In genomic region chr13:49082653-49083536, GRCh38 we compare ENCODE assay signal across 10 cellular contexts.
DNase-seq lines count a peak whose midpoint lies in the region; ATAC-seq, FAIRE-seq and TF ChIP-seq lines count a peak whose summit lies in the region.
"Had no signal": no experiment of that assay in that cellular context is flagged by ENCODE, and none has a peak within 500 bp of the region (broad histone marks: within the 10 kb centered on the region; RNA-seq: fewer than 3 reads in every experiment).

No MANE protein-coding gene starts in this region.

- CTCF ChIA-PET in H1 (lab: Charles Lee; ENCODE audit: partially characterized antibody): interaction anchor here (0.6 kb wide), 1 partner anchor 32 kb away, joined by 3 read pairs; no protein-coding TSS in a partner anchor

- no peak overlapping the region for H2AK5ac ChIP-seq in H1 (ENCODE audit: low read depth, low read length)

- no peak overlapping the region for H2AFZ ChIP-seq in H1 (ENCODE audit: low read length)

- no peak for TF ChIP-seq RAD21 in H1 (IDR thresholded peaks at IDR 0.05 in 1 of 2, conservative IDR thresholded peaks at IDR 0.05 in 1 of 2; ENCODE audit: low read depth in 2 of 2, low read length in 2 of 2)

- no peak overlapping the region for H3K4ac ChIP-seq in H1 (replicated peaks; ENCODE audit: insufficient read length, low read depth, low read length)

- peak; percentile 50 for DNase-seq in AG09309 (ENCODE audit: low read depth)
- DNase-seq in H1 (ENCODE audit: low read depth in 1 of 2, low spot score in 2 of 2): no peak
- DNase-seq in COR-L47 (lab: John Stamatoyannopoulos, UW): no peak
- no peak for DNase-seq in D341Med (ENCODE audit: low spot score)
- DNase-seq in upper lobe of left lung: no peak
- DNase-seq in stimulated activated CD4-positive, alpha-beta T cell treated with anti-CD3 and anti-CD28 coated beads, Interleukin-2, amount 100 ng/mL, for 48 hours: no peak
- DNase-seq: NCI-H2171 had no signal

- H3K4me1 ChIP-seq in H1 (replicated peaks in 1 of 4; ENCODE audit: control insufficient read depth in 3 of 4, insufficient read depth in 4 of 4, low read length in 3 of 4): no peaks in the 10 kb centered on the region
- peaks cover 0 to 6% (median 2%) of the 10 kb centered on the region in 4 donors for H3K4me1 ChIP-seq in upper lobe of left lung

- TF ChIP-seq EP300 in H1 (IDR thresholded peaks at IDR 0.05; ENCODE audit: borderline replicate concordance in 1 of 2, low read depth in 2 of 2, low read length in 2 of 2) (no peak), upper lobe of left lung (IDR thresholded peaks at IDR 0.05) (no peak)

- H3K23me2 ChIP-seq in H1 (ENCODE audit: low read depth, low read length): no peaks in the 10 kb centered on the region

- no peak overlapping the region for H3K56ac ChIP-seq in H1 (replicated peaks; ENCODE audit: insufficient read length, low read depth, low read length)

- no peaks in the 10 kb centered on the region for H3K27me3 ChIP-seq in H1 (replicated peaks in 1 of 4; ENCODE audit: control insufficient read depth in 3 of 4, extremely low read depth in 1 of 4, insufficient read depth in 3 of 4, low read length in 3 of 4)
- no peaks in the 10 kb centered on the region for H3K27me3 ChIP-seq in upper lobe of left lung
- H3K27me3 ChIP-seq: BLaER1 treated with 17β-estradiol and CSF1 and Interleukin-3, amounts not matched to agents 10 nM and 100 nM had no signal

- H3K79me2 ChIP-seq in H1 (ENCODE audit: control insufficient read depth in 1 of 2, insufficient read depth in 2 of 2, low read length in 2 of 2): no peaks in the 10 kb centered on the region

- H3K36me3 ChIP-seq in H1 (ENCODE audit: control insufficient read depth in 2 of 4, insufficient read depth in 4 of 4, low read length in 3 of 4): no peaks in the 10 kb centered on the region; a peak in 1 of 8 replicates
- H3K36me3 ChIP-seq in upper lobe of left lung: no peaks in the 10 kb centered on the region

- no peak overlapping the region for H4K8ac ChIP-seq in H1 (ENCODE audit: extremely low read depth, insufficient read depth, low read length)

- H2BK20ac ChIP-seq in H1 (ENCODE audit: low read length): no peak overlapping the region

- no peak overlapping the region for H2BK5ac ChIP-seq in H1 (ENCODE audit: low read depth, low read length)

- no peak overlapping the region for H2BK15ac ChIP-seq in H1 (ENCODE audit: low read length)

- 89% methylated on average over 4 of the region's 4 CpGs; no CpG with 5 or more reads in 1 of the 2 experiments for WGBS in H1 (ENCODE audit: extremely low coverage in 1 of 2, insufficient coverage in 1 of 2, insufficient read length in 1 of 2, insufficient replicate concordance in 2 of 2, low coverage in 1 of 2, low lambda C conversion rate in 2 of 2, missing lambda C conversion rate in 1 of 2), 2 experiments
- 91 to 93% methylated on average over 4 of the region's 4 CpGs for WGBS in upper lobe of left lung, 2 donors

- H4K5ac ChIP-seq in H1 (ENCODE audit: insufficient read length, low read depth, low read length): no peak overlapping the region

- no peak overlapping the region for H2BK12ac ChIP-seq in H1 (ENCODE audit: low read depth, low read length)

- POLR2A ChIA-PET in H1 (lab: Charles Lee; ENCODE audit: partially characterized antibody): no interaction called here

- H3K9me3 ChIP-seq in H1 (ENCODE audit: insufficient read depth in 2 of 2, low read depth in 1 of 2, low read length in 1 of 2) (no peaks in the 10 kb centered on the region), upper lobe of left lung (no peaks in the 10 kb centered on the region)
- H3K9me3 ChIP-seq: BLaER1 treated with 17β-estradiol and CSF1 and Interleukin-3, amounts not matched to agents 10 nM and 100 nM had no signal

- peak overlapping the region; percentile 22; the same call in 1 of the 2 replicates for H3K27ac ChIP-seq in H1 (ENCODE audit: low read depth, low read length)
- no peak overlapping the region for H3K27ac ChIP-seq in upper lobe of left lung
- H3K27ac ChIP-seq: BLaER1 treated with 17β-estradiol and CSF1 and Interleukin-3, amounts not matched to agents 10 nM and 100 nM had no signal

- H3K14ac ChIP-seq in H1 (ENCODE audit: insufficient read length): no peak overlapping the region

- no peak overlapping the region for H3K4me2 ChIP-seq in H1 (ENCODE audit: insufficient read depth in 1 of 2, low read depth in 2 of 2, low read length in 2 of 2)

- H3K4me3 ChIP-seq in AG09309 (ENCODE audit: control insufficient read depth, low read depth, low read length) (no peak overlapping the region), H1 (ENCODE audit: extremely low read depth in 1 of 4, insufficient read depth in 2 of 4, low read depth in 3 of 4, low read length in 4 of 4) (no peak overlapping the region), upper lobe of left lung (no peak overlapping the region)
- H3K4me3 ChIP-seq: BLaER1 treated with 17β-estradiol and CSF1 and Interleukin-3, amounts not matched to agents 10 nM and 100 nM had no signal

- no peak for FAIRE-seq in H1 (lab: Jason Lieb, UNC)

- no peaks in the 10 kb centered on the region; the same call in 1 of the 2 replicates for H3K79me1 ChIP-seq in H1 (ENCODE audit: low read depth, low read length)

- H4K20me1 ChIP-seq in H1 (replicated peaks in 1 of 2; ENCODE audit: control insufficient read depth in 1 of 2, insufficient read depth in 2 of 2, low read length in 2 of 2): no peaks in the 10 kb centered on the region
- H4K20me1 ChIP-seq: BLaER1 treated with 17β-estradiol and CSF1 and Interleukin-3, amounts not matched to agents 10 nM and 100 nM had no signal

- no peak overlapping the region for H4K91ac ChIP-seq in H1 (replicated peaks; ENCODE audit: insufficient read length, low read length)

- no peak overlapping the region for H2BK120ac ChIP-seq in H1 (replicated peaks; ENCODE audit: low read depth, low read length)

- H3K18ac ChIP-seq in H1 (ENCODE audit: extremely low read depth, low read length): no peak overlapping the region

- ATAC-seq in GM19438 (IDR thresholded peaks at IDR 0.05; ENCODE audit: low read depth, unreplicated experiment) (peak; percentile 68), HG03175 (IDR thresholded peaks at IDR 0.05; ENCODE audit: unreplicated experiment) (peak; percentile 69), upper lobe of left lung (ENCODE audit: low FRiP score in 2 of 2) (no peak)

- TF ChIP-seq POLR2A in H1 (IDR thresholded peaks at IDR 0.05; ENCODE audit: control extremely low read depth in 1 of 2, low read depth in 2 of 2, low read length in 2 of 2) (no peak), upper lobe of left lung (IDR thresholded peaks at IDR 0.05) (no peak)

- no peak overlapping the region for H3K9ac ChIP-seq in H1 (replicated peaks in 1 of 4; ENCODE audit: extremely low read depth in 1 of 4, low read depth in 3 of 4, low read length in 3 of 4)
- H3K9ac ChIP-seq: BLaER1 treated with 17β-estradiol and CSF1 and Interleukin-3, amounts not matched to agents 10 nM and 100 nM had no signal

- H3K23ac ChIP-seq in H1 (ENCODE audit: insufficient read length): no peak overlapping the region

- TF ChIP-seq CTCF in AG09309 (IDR thresholded peaks at IDR 0.05; ENCODE audit: control insufficient read depth, insufficient read depth, low read depth, low read length, missing control alignments): no peak
- TF ChIP-seq CTCF in H1 (IDR thresholded peaks at IDR 0.05; ENCODE audit: control extremely low read depth in 1 of 3, insufficient read depth in 1 of 3, low read depth in 1 of 3, low read length in 3 of 3): no peak
- no peak for TF ChIP-seq CTCF in upper lobe of left lung (IDR thresholded peaks at IDR 0.05)

TF ChIP-seq in H1, 55 proteins besides CTCF, POLR2A, EP300 and RAD21:
- TF ChIP-seq GABPA (IDR thresholded peaks at IDR 0.05; ENCODE audit: borderline replicate concordance, insufficient read depth, low read length) (no peak), JUND (IDR thresholded peaks at IDR 0.05; ENCODE audit: low read length) (no peak), JUN (IDR thresholded peaks at IDR 0.05; ENCODE audit: low read depth, low read length) (no peak), CHD2 (IDR thresholded peaks at IDR 0.05; ENCODE audit: low read length) (no peak), SUZ12 (IDR thresholded peaks at IDR 0.05; ENCODE audit: low read length) (no peak), SAP30 (IDR thresholded peaks at IDR 0.05; ENCODE audit: insufficient read depth, insufficient replicate concordance, low read length) (no peak)

Comparison
In these comparisons a context has a peak if more than half of its experiments do, and no peak if none do; other contexts are left out.
1. ATAC-seq: peak in GM19438 (single experiment) and HG03175 (single experiment); none in upper lobe of left lung (0 of 2).